ENCODE assay signal across 18 cellular contexts in genomic region chr16:8375208-8375607, GRCh38.
"Had no signal": no experiment of that assay in that cellular context is flagged by ENCODE, and none has a peak within 500 bp of the region (broad histone marks: within the 10 kb centered on the region; RNA-seq: fewer than 3 reads in every experiment).

No MANE protein-coding gene starts in this region.

- H3K27me3 ChIP-seq: sigmoid colon, stomach, transverse colon had no signal

- H3K4me3 ChIP-seq: heart left ventricle, mucosa of descending colon, sigmoid colon, skin epidermis, stomach, thoracic aorta, transverse colon had no signal

- H3K36me3 Mint-ChIP-seq: naive thymus-derived CD8-positive, alpha-beta T cell had no signal

- H3K27ac Mint-ChIP-seq: naive thymus-derived CD8-positive, alpha-beta T cell had no signal

- H3K4me3 Mint-ChIP-seq: naive thymus-derived CD8-positive, alpha-beta T cell; neural crest cell had no signal

- H3K9me3 ChIP-seq: mucosa of descending colon, sigmoid colon, thoracic aorta, transverse colon had no signal

- DNase-seq: effector memory CD4-positive, alpha-beta T cell; heart left ventricle; hippocampal formation; left colon; mucosa of descending colon; naive thymus-derived CD8-positive, alpha-beta T cell; posterior cingulate gyrus; sigmoid colon; stimulated activated CD4-positive, alpha-beta T cell treated with anti-CD3 and anti-CD28 coated beads, Interleukin-2, amount 100 ng/mL, for 24 hours; stimulated activated CD4-positive, alpha-beta T cell treated with anti-CD3 and anti-CD28 coated beads, Interleukin-4, amount 100 ng/mL, for 4 hours; stimulated activated naive CD4-positive, alpha-beta T cell; stomach; substantia nigra; transverse colon had no signal

- H3K36me3 ChIP-seq: heart left ventricle, sigmoid colon, stomach, thoracic aorta, transverse colon had no signal

- H3K27ac ChIP-seq: heart left ventricle, sigmoid colon, skin epidermis, stomach, thoracic aorta, transverse colon had no signal

- H3K4me1 ChIP-seq: heart left ventricle, sigmoid colon, stomach had no signal

- ATAC-seq: esophagus mucosa; heart left ventricle; left colon; mucosa of descending colon; naive thymus-derived CD8-positive, alpha-beta T cell had no signal

- H3K4me1 Mint-ChIP-seq: naive thymus-derived CD8-positive, alpha-beta T cell had no signal
